17 cellular contexts compared by ENCODE assay signal in the genomic region with DNA sequence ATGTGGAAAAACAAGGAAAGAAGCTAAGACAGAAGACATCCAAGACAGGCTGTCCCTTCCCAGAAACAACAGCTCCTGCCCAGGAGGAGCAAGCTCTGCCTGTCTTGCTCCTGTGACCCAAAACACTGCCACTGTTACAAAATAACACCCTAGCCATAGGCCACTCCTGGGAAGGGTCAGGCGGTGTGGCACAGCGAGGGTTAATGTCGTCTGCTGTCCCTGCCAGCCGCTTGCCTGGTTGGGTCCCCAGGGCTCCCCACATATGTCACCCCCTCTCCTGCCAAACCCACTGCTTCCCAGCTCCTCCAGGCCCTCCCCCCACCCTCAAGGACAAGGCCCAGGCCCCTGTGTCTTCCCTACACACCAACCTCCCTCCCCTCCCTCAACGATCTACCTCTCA. TPM values are rescaled to one million over a fixed set of nuclear protein-coding genes. Genes with fewer than 3 reads are reported as not detected.
DNase-seq lines count a peak whose midpoint lies in the region; ATAC-seq and TF ChIP-seq lines count a peak whose summit lies in the region.
"Had no signal": no experiment of that assay in that cellular context is flagged by ENCODE, and none has a peak within 500 bp of the region (broad histone marks: within the 10 kb centered on the region; RNA-seq: fewer than 3 reads in every experiment).

No MANE protein-coding gene starts in this region.

- intact Hi-C loops in CD4-positive, alpha-beta T cell (cut with DNase I, micrococcal nuclease): no loop called here

- H3K27me3 Mint-ChIP-seq in CD4-positive, alpha-beta T cell: no peaks in the 10 kb centered on the region
- H3K27me3 Mint-ChIP-seq: activated naive CD8-positive, alpha-beta T cell treated with anti-CD3 and anti-CD28 coated beads, Interleukin-2, amount 10 ng/mL, durations not matched to agents 7 days and 5 days had no signal

- no peaks in the 10 kb centered on the region for H3K27me3 ChIP-seq in CD4-positive, alpha-beta T cell (ENCODE audit: control insufficient read depth, insufficient read depth, low read length)
- no peaks in the 10 kb centered on the region for H3K27me3 ChIP-seq in WERI-Rb-1 (ENCODE audit: insufficient read depth, low read depth, severe bottlenecking)
- no peaks in the 10 kb centered on the region for H3K27me3 ChIP-seq in mesendoderm (ENCODE audit: insufficient read depth, low read length, poor library complexity)
- H3K27me3 ChIP-seq in suprapubic skin: no peaks in the 10 kb centered on the region
- H3K27me3 ChIP-seq: BE2C, SJSA1 had no signal

- no peak for DNase-seq in CD4-positive, alpha-beta T cell
- DNase-seq in DMS 273 treated with DMSO at 0.1 percent for 48 hours (lab: John Stamatoyannopoulos, UW) (peak; percentile 52), WERI-Rb-1 (peak; percentile 87), mesendoderm (no peak), suprapubic skin (ENCODE audit: low spot score in 2 of 2) (no peak)
- DNase-seq: activated naive CD8-positive, alpha-beta T cell treated with anti-CD3 and anti-CD28 coated beads, Interleukin-2, amount 10 ng/mL, durations not matched to agents 7 days and 5 days; BE2C; heart right ventricle; HFFc6; left cardiac atrium; NCI-H2029; NK-92 treated with Interleukin-12 subunit alpha and Interleukin-12 subunit beta, amount 100 ng/mL, for 24 hours; psoas muscle; stimulated activated CD4-positive, alpha-beta T cell treated with anti-CD3 and anti-CD28 coated beads, Interleukin-12 subunit alpha, Interleukin-12 subunit beta, amount 100 ng/mL, for 4 hours had no signal

- peak overlapping the region; percentile 30 for H3K27ac Mint-ChIP-seq in CD4-positive, alpha-beta T cell
- H3K27ac Mint-ChIP-seq: HFFc6 had no signal

- H3K4me3 ChIP-seq in WERI-Rb-1 (ENCODE audit: low read depth, low read length): peak overlapping the region; percentile 7
- no peak overlapping the region for H3K4me3 ChIP-seq in mesendoderm (ENCODE audit: low read length)
- H3K4me3 ChIP-seq in suprapubic skin: no peak overlapping the region
- H3K4me3 ChIP-seq: heart right ventricle, psoas muscle, SJSA1 had no signal

- H2BK5ac ChIP-seq in mesendoderm (ENCODE audit: low read length): peak overlapping the region; percentile 67

- H3K9me3 Mint-ChIP-seq in CD4-positive, alpha-beta T cell: no peaks in the 10 kb centered on the region
- H3K9me3 Mint-ChIP-seq: activated naive CD8-positive, alpha-beta T cell treated with anti-CD3 and anti-CD28 coated beads, Interleukin-2, amount 10 ng/mL, durations not matched to agents 7 days and 5 days; HFFc6 had no signal

- H3K4me3 Mint-ChIP-seq in CD4-positive, alpha-beta T cell: no peak overlapping the region
- H3K4me3 Mint-ChIP-seq: activated naive CD8-positive, alpha-beta T cell treated with anti-CD3 and anti-CD28 coated beads, Interleukin-2, amount 10 ng/mL, durations not matched to agents 7 days and 5 days; HFFc6 had no signal

- CTCF ChIA-PET in CD4-positive, alpha-beta T cell (lab: Charles Lee): interaction anchor here (0.8 kb wide), 1 partner anchor 13 kb away, joined by 3 read pairs; no protein-coding TSS in a partner anchor

- WGBS in mesendoderm (ENCODE audit: extremely low coverage, insufficient coverage, low lambda C conversion rate): no CpG with 5 or more reads among the region's 5 CpGs
- WGBS in suprapubic skin: 57% methylated on average over 4 of the region's 5 CpGs

- H3K36me3 Mint-ChIP-seq in CD4-positive, alpha-beta T cell (ENCODE audit: low read depth): peaks cover 29% of the 10 kb centered on the region

- TF ChIP-seq POLR2A in suprapubic skin (IDR thresholded peaks at IDR 0.05): no peak

- POLR2A ChIA-PET in CD4-positive, alpha-beta T cell (lab: Charles Lee): interaction anchor here (1.5 kb wide), 1 partner anchor 13 kb away, joined by 5 read pairs; no protein-coding TSS in a partner anchor

- TF ChIP-seq CTCF in CD4-positive, alpha-beta T cell (IDR thresholded peaks at IDR 0.05): no peak
- no peak for TF ChIP-seq CTCF in WERI-Rb-1 (IDR thresholded peaks at IDR 0.05; ENCODE audit: low read depth, low read length)
- TF ChIP-seq CTCF in suprapubic skin (IDR thresholded peaks at IDR 0.05): no peak

- H3K4me1 Mint-ChIP-seq in CD4-positive, alpha-beta T cell (ENCODE audit: low read depth): no peaks in the 10 kb centered on the region

- no peaks in the 10 kb centered on the region for H3K9me3 ChIP-seq in CD4-positive, alpha-beta T cell (ENCODE audit: control insufficient read depth, low read length)
- H3K9me3 ChIP-seq in WERI-Rb-1 (ENCODE audit: severe bottlenecking) (no peaks in the 10 kb centered on the region), suprapubic skin (no peaks in the 10 kb centered on the region)
- H3K9me3 ChIP-seq: BE2C, heart right ventricle, psoas muscle, SJSA1 had no signal

- H3K36me3 ChIP-seq in WERI-Rb-1 (peaks cover 30% of the 10 kb centered on the region), mesendoderm (ENCODE audit: control insufficient read depth, insufficient read depth, low read length) (peaks cover 4% of the 10 kb centered on the region), suprapubic skin (peaks cover 23% of the 10 kb centered on the region)

- no peak overlapping the region for H4K8ac ChIP-seq in mesendoderm (ENCODE audit: low read depth, low read length)

- H3K4me2 ChIP-seq in mesendoderm (ENCODE audit: low read length): no peak overlapping the region

- H3K9ac ChIP-seq in mesendoderm (ENCODE audit: low read length): peak overlapping the region; percentile 65

- H3K18ac ChIP-seq in mesendoderm (ENCODE audit: low read length): peak overlapping the region; percentile 16

- no peak overlapping the region for H3K27ac ChIP-seq in CD4-positive, alpha-beta T cell (ENCODE audit: low read depth, low read length)
- peak overlapping the region; percentile 99 for H3K27ac ChIP-seq in WERI-Rb-1
- peak overlapping the region; percentile 9 for H3K27ac ChIP-seq in mesendoderm (ENCODE audit: low read depth, low read length)
- H3K27ac ChIP-seq in suprapubic skin: no peak overlapping the region
- H3K27ac ChIP-seq: heart right ventricle, psoas muscle, SJSA1 had no signal

- H3K23ac ChIP-seq in mesendoderm (ENCODE audit: low read length): no peak overlapping the region

- no peaks in the 10 kb centered on the region for H3K79me2 ChIP-seq in mesendoderm (ENCODE audit: control insufficient read depth, insufficient read depth, low read length)

- H3K4me1 ChIP-seq in mesendoderm (ENCODE audit: control insufficient read depth, low read depth, low read length) (peaks cover 8% of the 10 kb centered on the region), suprapubic skin (no peaks in the 10 kb centered on the region)
- H3K4me1 ChIP-seq: BE2C, heart right ventricle, psoas muscle, SJSA1 had no signal

- no peak overlapping the region for H2BK120ac ChIP-seq in mesendoderm (ENCODE audit: low read depth, low read length)

- no peak overlapping the region for H2BK15ac ChIP-seq in mesendoderm (replicated peaks; ENCODE audit: low read depth)

- no peaks in the 10 kb centered on the region for H3K79me1 ChIP-seq in mesendoderm (ENCODE audit: low read length)

- peak overlapping the region; percentile 77 for H2AK5ac ChIP-seq in mesendoderm (ENCODE audit: low read length)

- H3K4ac ChIP-seq in mesendoderm (ENCODE audit: low read depth, low read length): no peak overlapping the region

- peak overlapping the region; percentile 83 for H3K56ac ChIP-seq in mesendoderm (ENCODE audit: low read length)

- no peak for TF ChIP-seq EP300 in suprapubic skin (IDR thresholded peaks at IDR 0.05)

- H4K5ac ChIP-seq in mesendoderm (ENCODE audit: low read length): peak overlapping the region; percentile 50

- ATAC-seq in CD4-positive, alpha-beta T cell (ENCODE audit: poor library complexity): no peak
- ATAC-seq in HG03520 (IDR thresholded peaks at IDR 0.05; ENCODE audit: unreplicated experiment): no peak
- no peak for ATAC-seq in HG03045 (IDR thresholded peaks at IDR 0.05; ENCODE audit: unreplicated experiment)
- ATAC-seq: heart right ventricle, left cardiac atrium, psoas muscle had no signal

RNA-seq across cellular contexts. Expression of a gene that starts 3.9 kb away (rescaled TPM):
- under 1 TPM in 1 of 2 experiments, not detected in 1; 0.08 TPM for total RNA-seq in CD4-positive, alpha-beta T cell
- polyA plus RNA-seq in mesendoderm (2013, experiment 1 of 2): 0.31 TPM
- polyA plus RNA-seq in mesendoderm (2013, experiment 2 of 2): 0.25 TPM
- total RNA-seq in suprapubic skin: under 1 TPM in 1 of 4 donors, not detected in 3; 0.39 TPM

RNA-seq across cellular contexts. Expression of a gene that starts 19.8 kb away (rescaled TPM):
- total RNA-seq in CD4-positive, alpha-beta T cell: 10 to 100 TPM; 54.9 to 56.6 TPM
- 57.0 TPM for polyA plus RNA-seq in mesendoderm (2013, experiment 1 of 2)
- 53.7 TPM for polyA plus RNA-seq in mesendoderm (2013, experiment 2 of 2)
- total RNA-seq in suprapubic skin: 10 to 100 TPM; 53.4 to 94.1 (median 71.1) TPM

RNA-seq across cellular contexts. Expression of a gene that starts 20.0 kb away (rescaled TPM):
- 100 to 1,000 TPM in 1 of 2 experiments, 10 to 100 TPM in 1; 95.0 to 107 TPM for total RNA-seq in CD4-positive, alpha-beta T cell
- polyA plus RNA-seq in mesendoderm (2013, experiment 1 of 2): 75.5 TPM
- 77.1 TPM for polyA plus RNA-seq in mesendoderm (2013, experiment 2 of 2)
- 10 to 100 TPM; 62.5 to 92.9 (median 87.2) TPM for total RNA-seq in suprapubic skin

RNA-seq across cellular contexts. Expression of a gene that starts 37.4 kb away (rescaled TPM):
- total RNA-seq in CD4-positive, alpha-beta T cell: not detected
- polyA plus RNA-seq in mesendoderm (2013, experiment 1 of 2): 36.5 TPM
- polyA plus RNA-seq in mesendoderm (2013, experiment 2 of 2): 35.7 TPM
- total RNA-seq in suprapubic skin: 10 to 100 TPM; 18.7 to 39.7 (median 28.1) TPM
- total RNA-seq: HFFc6 had no signal

Comparison
In these comparisons a context has a peak if more than half of its experiments do, and no peak if none do; other contexts are left out.
1. DNase-seq: peak in DMS 273 treated with DMSO at 0.1 percent for 48 hours (single experiment) and WERI-Rb-1 (single experiment); none in CD4-positive, alpha-beta T cell (0 of 10), mesendoderm (single experiment) and suprapubic skin (0 of 2).
2. H3K27ac ChIP-seq: peak in WERI-Rb-1 (single experiment) and mesendoderm (single experiment); none in CD4-positive, alpha-beta T cell (single experiment) and suprapubic skin (single experiment).